8 cellular contexts compared by ENCODE assay signal in the genomic region with DNA sequence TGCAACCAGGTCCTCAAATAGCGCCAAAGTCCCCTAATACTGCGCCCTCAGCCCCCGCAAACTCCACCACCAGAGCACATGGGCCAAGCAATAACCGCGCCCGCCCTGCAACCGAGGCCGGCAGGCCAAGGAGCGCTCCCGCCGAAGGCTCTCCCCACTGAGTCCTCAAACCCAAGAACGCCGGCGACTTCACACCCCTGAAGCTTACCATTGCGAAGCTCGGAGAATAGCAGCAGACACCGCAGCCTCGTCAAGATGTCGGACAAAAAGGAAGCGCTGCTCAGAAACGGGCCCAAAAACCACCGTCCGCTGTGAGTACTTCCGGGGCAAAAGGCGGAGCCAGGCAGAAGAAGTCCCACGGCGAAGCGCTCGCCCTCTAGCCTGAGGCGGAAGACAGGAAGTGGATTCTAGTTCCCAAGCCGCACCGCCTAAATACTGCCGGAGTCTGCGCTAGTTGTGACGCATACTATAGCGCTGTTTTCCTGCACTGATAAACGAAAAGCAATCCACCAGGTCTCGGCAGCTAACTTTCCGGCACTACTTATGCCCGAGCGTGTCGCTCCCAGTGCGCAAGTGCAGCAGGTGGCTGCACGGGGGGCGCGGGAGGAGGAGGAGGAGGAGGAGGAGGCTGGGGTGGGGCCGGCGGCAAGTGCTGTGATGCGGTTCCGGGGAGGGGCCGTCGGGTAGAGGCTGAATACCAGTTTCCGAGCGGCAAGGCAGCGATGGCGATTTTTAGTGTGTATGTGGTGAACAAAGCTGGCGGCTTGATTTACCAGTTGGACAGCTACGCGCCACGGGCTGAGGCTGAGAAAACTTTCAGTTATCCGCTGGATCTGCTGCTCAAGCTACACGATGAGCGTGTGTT. TPM values are rescaled to one million over a fixed set of nuclear protein-coding genes. Genes with fewer than 3 reads are reported as not detected.
DNase-seq lines count a peak whose midpoint lies in the region; ATAC-seq and TF ChIP-seq lines count a peak whose summit lies in the region.

A gene (minus strand): TSS at position 270 of the 865 bp plus-strand sequence. CDS start 59 bp downstream, at position 211.
A gene with protein sequence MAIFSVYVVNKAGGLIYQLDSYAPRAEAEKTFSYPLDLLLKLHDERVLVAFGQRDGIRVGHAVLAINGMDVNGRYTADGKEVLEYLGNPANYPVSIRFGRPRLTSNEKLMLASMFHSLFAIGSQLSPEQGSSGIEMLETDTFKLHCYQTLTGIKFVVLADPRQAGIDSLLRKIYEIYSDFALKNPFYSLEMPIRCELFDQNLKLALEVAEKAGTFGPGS (plus strand): TSS at position 693 of the 865 bp plus-strand sequence. CDS start 30 bp downstream, at position 723.

- H3K27me3 Mint-ChIP-seq in effector memory CD8-positive, alpha-beta T cell = no peaks in the 10 kb centered on the region

- H3K27ac Mint-ChIP-seq in effector memory CD8-positive, alpha-beta T cell = peak within 1 kb of the TSS; percentile 99 to 100

- peak; percentile 96 for DNase-seq in CMK (ENCODE audit: low read depth)
- DNase-seq in GM20000 (ENCODE audit: low spot score) = peak; percentile 91
- DNase-seq in HT-29 (ENCODE audit: low spot score) = peak; percentile 99
- DNase-seq in NOMO-1 (lab: John Stamatoyannopoulos, UW; ENCODE audit: unreplicated experiment in 2 of 2) = peak; percentile 94 to 97
- peak; percentile 92 to 94 (median 92) for DNase-seq in effector memory CD8-positive, alpha-beta T cell
- DNase-seq in medulla oblongata (ENCODE audit: extremely low spot score) = peak; percentile 98
- DNase-seq in stimulated activated CD8-positive, alpha-beta memory T cell treated with anti-CD3 and anti-CD28 coated beads, Interleukin-12 subunit alpha, Interleukin-12 subunit beta, amount 100 ng/mL, for 1 hour (ENCODE audit: low read depth) = peak; percentile 90

- POLR2A ChIA-PET in activated CD8-positive, alpha-beta memory T cell treated with anti-CD3 and anti-CD28 coated beads for 36 hours (lab: Charles Lee) = interaction anchor here (0.6 to 2.8 kb wide), 10 partner anchors 11 to 142 kb away, joined by 3 to 18 read pairs (median 4); a partner anchor contains a TSS

- CTCF ChIA-PET in activated CD8-positive, alpha-beta memory T cell treated with anti-CD3 and anti-CD28 coated beads for 36 hours (lab: Charles Lee) = interaction anchor here (1.0 to 2.3 kb wide), 3 partner anchors 12 to 38 kb away, joined by 3 to 7 read pairs (median 4); a partner anchor contains a TSS

- H3K4me3 Mint-ChIP-seq in effector memory CD8-positive, alpha-beta T cell = peak within 1 kb of the TSS; percentile 98 to 100

- no peaks in the 10 kb centered on the region for H3K9me3 Mint-ChIP-seq in effector memory CD8-positive, alpha-beta T cell

- H3K4me1 Mint-ChIP-seq in effector memory CD8-positive, alpha-beta T cell (ENCODE audit: low read depth in 2 of 2) = peaks cover 27 to 47% of the 10 kb centered on the region in 2 donors

- TF ChIP-seq CTCF in GM20000 (IDR thresholded peaks at IDR 0.05; ENCODE audit: extremely low read depth, missing control alignments) = no peak

- peaks cover 93% of the 10 kb centered on the region for H3K36me3 Mint-ChIP-seq in effector memory CD8-positive, alpha-beta T cell (ENCODE audit: insufficient read depth)

- peak; percentile 85 for ATAC-seq in effector memory CD8-positive, alpha-beta T cell (replicated peaks)

RNA-seq across cellular contexts. Expression of the first gene that starts in this region (rescaled TPM):
- 404 and 493 TPM in 2 replicates for total RNA-seq in HT-29 (2014; rRNA removed; shearing (Covaris generic))
- 1,000 to 10,000 TPM; 1,363 to 1,371 TPM for total RNA-seq in activated CD8-positive, alpha-beta memory T cell treated with anti-CD3 and anti-CD28 coated beads for 36 hours

RNA-seq across cellular contexts. Expression of the second gene that starts in this region (rescaled TPM):
- 60.5 and 75.0 TPM in 2 replicates for total RNA-seq in HT-29 (2014; rRNA removed; shearing (Covaris generic))
- 100 to 1,000 TPM; 136 to 145 TPM for total RNA-seq in activated CD8-positive, alpha-beta memory T cell treated with anti-CD3 and anti-CD28 coated beads for 36 hours

Comparison
In these comparisons a context has a peak if more than half of its experiments do, and no peak if none do; other contexts are left out.
1. Peak in every context shown above with its lines: DNase-seq and ATAC-seq.